In genomic region chr10:110370005-110370404, GRCh38 we compare ENCODE assay signal across 1 cellular context.
TF ChIP-seq lines count a peak whose summit lies in the region.

No MANE protein-coding gene starts in this region.

TF ChIP-seq in H1, 55 proteins besides CTCF, POLR2A, EP300 and RAD21 (continued from another document):
- no peak for TF ChIP-seq TAF7 (optimal IDR thresholded peaks at IDR 0.05; ENCODE audit: borderline replicate concordance, low read depth, low read length)
- TF ChIP-seq SAP30 (IDR thresholded peaks at IDR 0.05; ENCODE audit: insufficient read depth, insufficient replicate concordance, low read length), result no peak
- no peak for TF ChIP-seq GABPA (IDR thresholded peaks at IDR 0.05; ENCODE audit: borderline replicate concordance, insufficient read depth, low read length)
- TF ChIP-seq USF2 (IDR thresholded peaks at IDR 0.05; ENCODE audit: low read length), result no peak
- no peak for TF ChIP-seq SP2 (IDR thresholded peaks at IDR 0.05; ENCODE audit: low read length)
- TF ChIP-seq SP1 (IDR thresholded peaks at IDR 0.05; ENCODE audit: low read depth, low read length), result no peak
- no peak for TF ChIP-seq MAFK (IDR thresholded peaks at IDR 0.05; ENCODE audit: low read depth, low read length)
- no peak for TF ChIP-seq TBP (IDR thresholded peaks at IDR 0.05; ENCODE audit: low read depth, low read length)
- no peak for TF ChIP-seq CTBP2 (IDR thresholded peaks at IDR 0.05; ENCODE audit: borderline replicate concordance, insufficient read depth, insufficient read length, low read length)
